Comparison of ENCODE assay signal across 7 cellular contexts in the genomic region with DNA sequence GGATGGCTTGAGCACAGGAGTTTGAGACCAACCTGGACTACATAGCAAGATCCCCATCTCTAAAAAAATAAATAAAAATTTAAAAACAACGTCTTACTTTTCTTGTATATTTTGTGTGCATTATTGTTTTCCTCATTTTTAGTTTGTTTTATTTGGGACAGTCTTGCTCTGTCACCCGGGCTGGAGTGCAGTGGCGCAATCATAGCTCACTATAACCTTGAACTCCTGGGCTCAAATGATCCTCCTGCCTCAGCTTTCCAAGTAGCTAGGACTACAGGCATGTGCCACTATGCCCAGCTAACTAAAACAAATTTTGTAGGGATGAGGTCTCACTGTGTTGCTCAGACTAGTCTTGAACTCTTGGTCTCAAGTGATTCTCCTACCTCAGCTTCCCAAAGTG.
"Had no signal": no experiment of that assay in that cellular context is flagged by ENCODE, and none has a peak within 500 bp of the region (broad histone marks: within the 10 kb centered on the region; RNA-seq: fewer than 3 reads in every experiment).

No MANE protein-coding gene starts in this region.

- H3K9me3 ChIP-seq: HAP-1 had no signal

- H2AFZ ChIP-seq: GM23248 had no signal

- H3K4me3 ChIP-seq: GM23248, HAP-1 had no signal

- H3K4me1 ChIP-seq: HAP-1 had no signal

- DNase-seq: GM23248, GOT3, H7, HFFc6 had no signal

- H3K27ac ChIP-seq: GM23248 had no signal

- FAIRE-seq: HTR-8/SVneo had no signal

- H3K36me3 ChIP-seq: HAP-1 had no signal

- H3K9ac ChIP-seq: GM23248 had no signal

- ATAC-seq: HCT116 had no signal
